30 cellular contexts compared by ENCODE assay signal in the genomic region with DNA sequence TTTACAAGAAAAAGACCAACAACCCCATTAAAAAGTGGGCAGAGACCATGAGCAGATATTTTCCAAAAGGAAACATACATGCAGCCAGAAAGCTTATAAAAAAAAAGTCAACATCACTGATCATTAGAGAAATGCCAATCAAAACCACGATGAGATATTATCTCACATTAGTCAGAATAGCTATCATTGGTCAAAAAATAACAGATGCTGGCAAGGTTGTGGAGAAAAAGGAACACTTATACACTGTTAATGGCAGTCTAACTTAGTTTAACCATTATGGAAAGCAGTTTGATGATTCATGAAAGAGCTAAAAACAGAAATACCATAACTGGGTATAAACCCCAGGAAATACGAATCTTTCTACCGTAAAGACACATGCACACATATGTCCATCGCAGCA.
"Had no signal": no experiment of that assay in that cellular context is flagged by ENCODE, and none has a peak within 500 bp of the region (broad histone marks: within the 10 kb centered on the region; RNA-seq: fewer than 3 reads in every experiment).

No MANE protein-coding gene starts in this region.

- H3K9me3 Mint-ChIP-seq: nephron had no signal

- H3K4me1 Mint-ChIP-seq: mesothelial cell of epicardium; naive B cell; nephron; neural progenitor cell; stimulated activated naive CD8-positive, alpha-beta T cell treated with anti-CD3 and anti-CD28 coated beads, Interleukin-15, amount 100 ng/mL, for 72 hours had no signal

- H3K9me3 ChIP-seq: esophagus muscularis mucosa, gastroesophageal sphincter, heart left ventricle, mucosa of descending colon, right lobe of liver, suprapubic skin, transverse colon, upper lobe of right lung, uterus had no signal

- H2AFZ ChIP-seq: hepatocyte, neural progenitor cell, parathyroid adenoma had no signal

- H3K27ac ChIP-seq: esophagus muscularis mucosa, foreskin keratinocyte, gastroesophageal sphincter, heart left ventricle, hepatocyte, neural progenitor cell, parathyroid adenoma, right lobe of liver, suprapubic skin, transverse colon, upper lobe of right lung, uterus had no signal

- H3K9ac ChIP-seq: neural progenitor cell, parathyroid adenoma had no signal

- ATAC-seq: foreskin keratinocyte; gastroesophageal sphincter; heart left ventricle; left lobe of liver; mucosa of descending colon; right lobe of liver; stimulated activated naive CD8-positive, alpha-beta T cell treated with anti-CD3 and anti-CD28 coated beads, Interleukin-15, amount 100 ng/mL, for 72 hours; upper lobe of right lung had no signal

- H3K36me3 Mint-ChIP-seq: mesothelial cell of epicardium, naive B cell, neural progenitor cell had no signal

- H3K27me3 Mint-ChIP-seq: dendritic cell treated with granulocyte-macrophage colony-stimulating factor and Interleukin-4, amounts not matched to agents 40 ng/mL and 50 ng/mL, for 4 days; progenitor cell of endocrine pancreas had no signal

- H3K4me3 Mint-ChIP-seq: dendritic cell treated with granulocyte-macrophage colony-stimulating factor and Interleukin-4, amounts not matched to agents 40 ng/mL and 50 ng/mL, for 4 days; mesothelial cell of epicardium; naive B cell; nephron; neural progenitor cell; stimulated activated naive CD8-positive, alpha-beta T cell treated with anti-CD3 and anti-CD28 coated beads, Interleukin-15, amount 100 ng/mL, for 72 hours had no signal

- DNase-seq: effector memory CD4-positive, alpha-beta T cell; foreskin keratinocyte; heart left ventricle; kidney; mesenchymal stem cell; mucosa of descending colon; naive B cell; right lobe of liver; stimulated activated CD4-positive, alpha-beta T cell treated with anti-CD3 and anti-CD28 coated beads, Interleukin-12 subunit alpha, Interleukin-12 subunit beta, amount 100 ng/mL, for 4 hours; stimulated activated CD4-positive, alpha-beta T cell treated with anti-CD3 and anti-CD28 coated beads, Interleukin-1b, Interleukin-23, amount 100 ng/mL, for 48 hours; stimulated activated CD4-positive, alpha-beta T cell treated with anti-CD3 and anti-CD28 coated beads, Interleukin-4, amount 100 ng/mL, for 1 hour; stimulated activated CD8-positive, alpha-beta memory T cell treated with anti-CD3 and anti-CD28 coated beads, Interleukin-4, amount 100 ng/mL, for 48 hours; stimulated activated naive CD4-positive, alpha-beta T cell; stimulated activated naive CD8-positive, alpha-beta T cell treated with anti-CD3 and anti-CD28 coated beads, Interleukin-15, amount 100 ng/mL, for 72 hours; transverse colon; upper lobe of right lung; uterus had no signal

- H3K4me3 ChIP-seq: esophagus muscularis mucosa, gastroesophageal sphincter, heart left ventricle, hepatocyte, lung, mucosa of descending colon, neural progenitor cell, right lobe of liver, smooth muscle cell, suprapubic skin, transverse colon, upper lobe of right lung, uterus had no signal

- H3K4me2 ChIP-seq: hepatocyte, neural progenitor cell, smooth muscle cell had no signal

- H3K4me1 ChIP-seq: esophagus muscularis mucosa, foreskin keratinocyte, gastroesophageal sphincter, heart left ventricle, neural progenitor cell, parathyroid adenoma, right lobe of liver, suprapubic skin, transverse colon, upper lobe of right lung, uterus had no signal

- H3K27me3 ChIP-seq: esophagus muscularis mucosa, foreskin keratinocyte, gastroesophageal sphincter, hepatocyte, neural progenitor cell, right lobe of liver, suprapubic skin, transverse colon, upper lobe of right lung, uterus had no signal

- H3K36me3 ChIP-seq: esophagus muscularis mucosa, gastroesophageal sphincter, heart left ventricle, neural progenitor cell, right lobe of liver, suprapubic skin, transverse colon, upper lobe of right lung, uterus had no signal

- H3K27ac Mint-ChIP-seq: dendritic cell treated with granulocyte-macrophage colony-stimulating factor and Interleukin-4, amounts not matched to agents 40 ng/mL and 50 ng/mL, for 4 days; mesothelial cell of epicardium; naive B cell; nephron; neural progenitor cell; progenitor cell of endocrine pancreas; stimulated activated naive CD8-positive, alpha-beta T cell treated with anti-CD3 and anti-CD28 coated beads, Interleukin-15, amount 100 ng/mL, for 72 hours had no signal

- H3K79me2 ChIP-seq: hepatocyte, parathyroid adenoma had no signal
